ENCODE assay signal across 20 cellular contexts in genomic region chr6:168447282-168447681, GRCh38. TPM values are rescaled to one million over a fixed set of nuclear protein-coding genes. Genes with fewer than 3 reads are reported as not detected.
"Had no signal": no experiment of that assay in that cellular context is flagged by ENCODE, and none has a peak within 500 bp of the region (broad histone marks: within the 10 kb centered on the region; RNA-seq: fewer than 3 reads in every experiment).

No MANE protein-coding gene starts in this region.

- FAIRE-seq: keratinocyte had no signal

- H3K27ac Mint-ChIP-seq: activated CD8-positive, alpha-beta T cell treated with anti-CD3 and anti-CD28 coated beads, Interleukin-2, amount 10 ng/mL, durations not matched to agents 7 days and 5 days; activated naive CD4-positive, alpha-beta T cell treated with anti-CD3 and anti-CD28 coated beads, Interleukin-2, amount 50 U/mL, for 72 hours; activated T-cell treated with anti-CD3 and anti-CD28 coated beads, Interleukin-2, amount 50 U/mL, for 72 hours; natural killer cell treated with Interleukin-12 subunit alpha and Interleukin-12 subunit beta and Interleukin-15 and Interleukin-18, amount 100 ng/mL, for 72 hours; progenitor cell of endocrine pancreas had no signal

- ATAC-seq: activated CD8-positive, alpha-beta T cell treated with anti-CD3 and anti-CD28 coated beads, Interleukin-2, amount 10 ng/mL, durations not matched to agents 7 days and 5 days; activated naive CD4-positive, alpha-beta T cell treated with anti-CD3 and anti-CD28 coated beads, Interleukin-2, amount 50 U/mL, for 72 hours; activated T-cell treated with anti-CD3 and anti-CD28 coated beads, Interleukin-2, amount 50 U/mL, for 72 hours; left lobe of liver; natural killer cell treated with Interleukin-12 subunit alpha and Interleukin-12 subunit beta and Interleukin-15 and Interleukin-18, amount 100 ng/mL, for 72 hours had no signal

- H3K4me3 Mint-ChIP-seq: activated CD8-positive, alpha-beta T cell treated with anti-CD3 and anti-CD28 coated beads, Interleukin-2, amount 10 ng/mL, durations not matched to agents 7 days and 5 days; activated T-cell treated with anti-CD3 and anti-CD28 coated beads, Interleukin-2, amount 50 U/mL, for 72 hours; brain; central memory CD8-positive, alpha-beta T cell; natural killer cell treated with Interleukin-12 subunit alpha and Interleukin-12 subunit beta and Interleukin-15 and Interleukin-18, amount 100 ng/mL, for 72 hours had no signal

- H3K4me1 Mint-ChIP-seq: central memory CD8-positive, alpha-beta T cell had no signal

- H3K36me3 Mint-ChIP-seq: brain; natural killer cell treated with Interleukin-12 subunit alpha and Interleukin-12 subunit beta and Interleukin-15 and Interleukin-18, amount 100 ng/mL, for 72 hours had no signal

- DNase-seq: activated CD4-positive, alpha-beta T cell treated with anti-CD3 and anti-CD28 coated beads for 4 hours; activated CD8-positive, alpha-beta memory T cell treated with anti-CD3 and anti-CD28 coated beads, Interleukin-2, amount 50 U/mL, for 4 hours; activated CD8-positive, alpha-beta T cell treated with anti-CD3 and anti-CD28 coated beads, Interleukin-2, amount 10 ng/mL, durations not matched to agents 7 days and 5 days; activated gamma-delta T cell; activated T-cell treated with anti-CD3 and anti-CD28 coated beads, Interleukin-2, amount 50 U/mL, for 72 hours; amniotic stem cell; hippocampal formation; mammary epithelial cell; nucleus accumbens; stimulated activated CD4-positive, alpha-beta T cell treated with anti-CD3 and anti-CD28 coated beads, Interleukin-2, amount 100 ng/mL, for 48 hours; stimulated activated naive CD4-positive, alpha-beta T cell; T1000; WERI-Rb-1 had no signal

- H3K9me3 Mint-ChIP-seq: activated naive CD4-positive, alpha-beta T cell treated with anti-CD3 and anti-CD28 coated beads, Interleukin-2, amount 50 U/mL, for 72 hours; activated T-cell treated with anti-CD3 and anti-CD28 coated beads, Interleukin-2, amount 50 U/mL, for 72 hours; brain; central memory CD8-positive, alpha-beta T cell; natural killer cell treated with Interleukin-12 subunit alpha and Interleukin-12 subunit beta and Interleukin-15 and Interleukin-18, amount 100 ng/mL, for 72 hours had no signal

RNA-seq across cellular contexts. Expression of gene SMOC2, which starts 6.3 kb away (rescaled TPM):
- total RNA-seq: activated CD8-positive, alpha-beta T cell treated with anti-CD3 and anti-CD28 coated beads, Interleukin-2, amount 10 ng/mL, durations not matched to agents 7 days and 5 days; activated naive CD4-positive, alpha-beta T cell treated with anti-CD3 and anti-CD28 coated beads, Interleukin-2, amount 50 U/mL, for 72 hours; activated T-cell treated with anti-CD3 and anti-CD28 coated beads, Interleukin-2, amount 50 U/mL, for 72 hours; mammary epithelial cell; natural killer cell treated with Interleukin-12 subunit alpha and Interleukin-12 subunit beta and Interleukin-15 and Interleukin-18, amount 100 ng/mL, for 72 hours had no signal
